8 cellular contexts compared by ENCODE assay signal in the genomic region with DNA sequence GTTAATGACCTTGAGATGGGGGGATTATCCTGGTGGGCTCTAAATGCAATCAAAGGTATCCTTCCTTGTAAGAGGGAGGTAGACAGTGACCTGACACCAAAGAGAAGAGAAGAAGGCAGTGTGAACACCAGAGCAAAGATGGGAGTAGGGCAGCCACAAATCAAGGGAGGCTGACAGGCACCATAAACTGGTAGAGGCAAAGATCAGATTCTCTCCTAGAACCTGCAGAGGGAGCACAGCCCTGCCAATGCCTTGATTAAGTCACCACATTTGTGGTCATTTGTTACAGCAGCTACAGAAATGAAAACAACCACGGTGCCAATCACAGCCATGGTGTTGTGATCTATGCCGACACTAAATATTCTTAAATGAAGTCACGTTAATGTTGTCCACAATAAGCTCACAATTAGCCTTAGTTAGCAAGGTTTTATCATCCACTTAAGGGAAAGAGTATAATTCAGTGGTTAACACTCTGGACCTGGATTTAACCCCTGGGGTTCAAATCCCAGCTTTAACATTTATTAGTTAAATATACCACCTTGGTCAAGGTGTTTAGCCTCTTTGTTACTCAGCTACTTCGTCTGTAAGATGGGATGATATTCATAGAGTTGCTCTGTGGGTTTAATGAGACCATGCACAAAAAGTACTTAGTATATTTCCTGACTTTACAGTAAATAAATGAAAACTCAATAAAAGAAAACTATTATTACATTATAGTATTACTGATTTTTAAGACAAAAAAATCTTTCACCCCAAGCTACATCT.
DNase-seq lines count a peak whose midpoint lies in the region; ATAC-seq and TF ChIP-seq lines count a peak whose summit lies in the region.

No MANE protein-coding gene starts in this region.

- TF ChIP-seq CTCF in AG04449 (IDR thresholded peaks at IDR 0.05; ENCODE audit: insufficient read depth, low read length, missing control alignments) (peak; percentile 19), body of pancreas (IDR thresholded peaks at IDR 0.05) (peak in 5 of 7 experiments; percentile 11 to 46 (median 42))

- no peaks in the 10 kb centered on the region for H3K27me3 Mint-ChIP-seq in naive thymus-derived CD8-positive, alpha-beta T cell

- 56 to 58% methylated on average over 4 of the region's 4 CpGs for WGBS in body of pancreas, 2 donors

- peaks cover 77% of the 10 kb centered on the region for H3K4me1 ChIP-seq in body of pancreas

- H3K36me3 Mint-ChIP-seq in naive thymus-derived CD8-positive, alpha-beta T cell = peaks cover under 1 to 4% (median 2%) of the 10 kb centered on the region in 3 donors

- H3K9me3 ChIP-seq in body of pancreas = no peaks in the 10 kb centered on the region

- H3K9me3 Mint-ChIP-seq in naive thymus-derived CD8-positive, alpha-beta T cell = peaks cover 0 to 2% (median 0%) of the 10 kb centered on the region in 9 donors

- no peaks in the 10 kb centered on the region for H3K27me3 ChIP-seq in body of pancreas

- H3K27ac Mint-ChIP-seq in naive thymus-derived CD8-positive, alpha-beta T cell = peak overlapping the region in 1 of 10 donors; percentile 1

- ATAC-seq in GM18502 (IDR thresholded peaks at IDR 0.05; ENCODE audit: poor library complexity, unreplicated experiment) (peak; percentile 67), body of pancreas (no peak), HG02759 (IDR thresholded peaks at IDR 0.05; ENCODE audit: unreplicated experiment) (no peak)
- ATAC-seq in naive thymus-derived CD8-positive, alpha-beta T cell = peak; percentile 76 to 90

- peak overlapping the region in 2 of 4 donors; percentile 1 to 3 for H3K27ac ChIP-seq in body of pancreas

- no peaks in the 10 kb centered on the region for H3K36me3 ChIP-seq in body of pancreas (replicated peaks in 1 of 2; ENCODE audit: insufficient read depth in 1 of 2, low read depth in 2 of 2)

- DNase-seq in AG04449 (ENCODE audit: low read depth, low spot score) = no peak
- DNase-seq in LHCN-M2 (ENCODE audit: low read depth) = peak; percentile 64
- DNase-seq in body of pancreas = peak; percentile 23 to 53 (median 36)
- DNase-seq in naive thymus-derived CD8-positive, alpha-beta T cell = peak in 7 of 10 donors; percentile 5 to 45 (median 30)
- DNase-seq in NK-92 treated with Interleukin-12 subunit alpha and Interleukin-12 subunit beta, amount 100 ng/mL, for 24 hours (lab: John Stamatoyannopoulos, UW) = no peak
- DNase-seq in COR-L47 (lab: John Stamatoyannopoulos, UW) = no peak

- no peak overlapping the region for H3K4me3 Mint-ChIP-seq in naive thymus-derived CD8-positive, alpha-beta T cell

- TF ChIP-seq POLR2A in body of pancreas (IDR thresholded peaks at IDR 0.05) = no peak

- POLR2A ChIA-PET in AG04449 (lab: Yijun Ruan, JAX) = no interaction called here
- POLR2A ChIA-PET in naive thymus-derived CD8-positive, alpha-beta T cell (lab: Charles Lee) = interaction anchor here (0.9 to 1.3 kb wide), 3 partner anchors 9 to 71 kb away, joined by 3 read pairs; a partner anchor contains a TSS

- CTCF ChIA-PET in AG04449 (lab: Yijun Ruan, JAX) = interaction anchor here (1.1 to 1.7 kb wide), 3 partner anchors 8 to 68 kb away, joined by 3 to 6 read pairs (median 4); no protein-coding TSS in a partner anchor

- intact Hi-C loops in body of pancreas (cut with DNase I) = loop anchor here (5.0 kb wide), 1 partner anchor 64 kb away; no protein-coding TSS in a partner anchor

- H3K4me3 ChIP-seq in AG04449 (ENCODE audit: low read depth, low read length) (no peak overlapping the region), body of pancreas (no peak overlapping the region)

- peaks cover 28 to 68% (median 39%) of the 10 kb centered on the region in 4 donors for H3K4me1 Mint-ChIP-seq in naive thymus-derived CD8-positive, alpha-beta T cell

Comparison
In these comparisons a context has a peak if more than half of its experiments do, and no peak if none do; other contexts are left out.
1. DNase-seq: peak in LHCN-M2 (single experiment), body of pancreas (4 of 4) and naive thymus-derived CD8-positive, alpha-beta T cell (7 of 10); none in AG04449 (single experiment), NK-92 treated with Interleukin-12 subunit alpha and Interleukin-12 subunit beta, amount 100 ng/mL, for 24 hours (single experiment) and COR-L47 (single experiment).
2. ATAC-seq: peak in GM18502 (single experiment) and naive thymus-derived CD8-positive, alpha-beta T cell (2 of 2); none in body of pancreas (single experiment) and HG02759 (single experiment).